In the genomic region with DNA sequence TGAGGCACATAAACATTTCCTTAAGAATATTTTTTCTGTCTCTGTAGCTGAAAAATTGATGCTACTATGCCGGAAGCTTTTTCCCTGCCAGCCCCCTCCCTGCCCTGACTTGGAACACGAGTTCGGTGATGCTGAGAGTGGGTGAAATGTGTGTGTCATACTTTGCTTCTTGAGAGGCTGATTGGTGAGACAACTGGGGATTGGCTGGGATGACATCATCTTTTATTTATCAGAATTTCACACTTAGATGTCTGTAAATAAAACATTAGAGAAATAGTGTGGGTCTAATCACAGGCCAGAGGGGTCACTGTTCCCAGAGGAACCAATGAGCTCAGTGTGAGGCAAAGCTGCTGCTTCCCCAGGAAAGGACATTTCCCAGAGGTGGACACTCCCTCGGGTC, we compare ENCODE assay signal across 24 cellular contexts.
DNase-seq lines count a peak whose midpoint lies in the region; ATAC-seq and TF ChIP-seq lines count a peak whose summit lies in the region.
"Had no signal": no experiment of that assay in that cellular context is flagged by ENCODE, and none has a peak within 500 bp of the region (broad histone marks: within the 10 kb centered on the region; RNA-seq: fewer than 3 reads in every experiment).

No MANE protein-coding gene starts in this region.

- no peak for TF ChIP-seq EP300 in sigmoid colon (IDR thresholded peaks at IDR 0.05)

- no peak overlapping the region for H3K27ac Mint-ChIP-seq in CD14-positive monocyte
- H3K27ac Mint-ChIP-seq: B cell; CD4-positive, alpha-beta memory T cell; CD4-positive, CD25-positive, alpha-beta regulatory T cell; CD8-positive, alpha-beta memory T cell had no signal

- no peaks in the 10 kb centered on the region for H3K36me3 ChIP-seq in sigmoid colon
- H3K36me3 ChIP-seq: BLaER1 treated with 17β-estradiol and CSF1 and Interleukin-3, amounts not matched to agents 10 nM and 100 nM had no signal

- 70 to 81% methylated on average over 4 of the region's 4 CpGs for WGBS in sigmoid colon, 2 donors

- TF ChIP-seq POLR2A in sigmoid colon (IDR thresholded peaks at IDR 0.05): no peak

- no peak overlapping the region for H3K4me3 Mint-ChIP-seq in CD14-positive monocyte
- H3K4me3 Mint-ChIP-seq: B cell; CD4-positive, alpha-beta memory T cell; CD4-positive, CD25-positive, alpha-beta regulatory T cell; CD8-positive, alpha-beta memory T cell had no signal

- ATAC-seq in left cardiac atrium: no peak
- ATAC-seq: A549, GM12878 had no signal

- H3K27me3 ChIP-seq in sigmoid colon: peaks cover 0 to 1% (median 0%) of the 10 kb centered on the region in 3 donors
- H3K27me3 ChIP-seq: BLaER1 treated with 17β-estradiol and CSF1 and Interleukin-3, amounts not matched to agents 10 nM and 100 nM had no signal

- peaks cover 0 to 11% (median 7%) of the 10 kb centered on the region in 4 donors for H3K9me3 ChIP-seq in sigmoid colon

- no peak overlapping the region for H3K4me3 ChIP-seq in sigmoid colon
- H3K4me3 ChIP-seq: A549; BLaER1 treated with 17β-estradiol and CSF1 and Interleukin-3, amounts not matched to agents 10 nM and 100 nM; GM12878 had no signal

- peaks cover 14 to 55% (median 38%) of the 10 kb centered on the region in 7 donors for H3K9me3 Mint-ChIP-seq in CD14-positive monocyte

- H3K4me1 Mint-ChIP-seq in CD14-positive monocyte: no peaks in the 10 kb centered on the region
- H3K4me1 Mint-ChIP-seq: B cell; CD4-positive, alpha-beta memory T cell; CD4-positive, CD25-positive, alpha-beta regulatory T cell; CD8-positive, alpha-beta memory T cell had no signal

- H3K4me1 ChIP-seq in sigmoid colon: no peaks in the 10 kb centered on the region
- H3K4me1 ChIP-seq: A549 had no signal

- no peaks in the 10 kb centered on the region for H3K36me3 Mint-ChIP-seq in CD14-positive monocyte
- H3K36me3 Mint-ChIP-seq: CD4-positive, alpha-beta memory T cell; CD4-positive, CD25-positive, alpha-beta regulatory T cell; CD8-positive, alpha-beta memory T cell had no signal

- no peak for TF ChIP-seq CTCF in sigmoid colon (IDR thresholded peaks at IDR 0.05)
- no peak for TF ChIP-seq CTCF in CD14-positive monocyte (IDR thresholded peaks at IDR 0.05)

- no peaks in the 10 kb centered on the region for H3K27me3 Mint-ChIP-seq in CD14-positive monocyte (ENCODE audit: low read depth in 3 of 3)
- H3K27me3 Mint-ChIP-seq: B cell; CD4-positive, CD25-positive, alpha-beta regulatory T cell; CD8-positive, alpha-beta memory T cell had no signal

- peak; percentile 5 for DNase-seq in cardiac septum (ENCODE audit: low spot score)
- DNase-seq in left cardiac atrium: no peak
- peak; percentile 38 for DNase-seq in NCI-H460 (ENCODE audit: extremely low read depth, low read depth)
- DNase-seq in sigmoid colon: peak; percentile 39
- no peak for DNase-seq in KG1 (lab: John Stamatoyannopoulos, UW)
- no peak for DNase-seq in CD14-positive monocyte (ENCODE audit: low spot score)
- DNase-seq: AML-193; CD4-positive, alpha-beta memory T cell; CD4-positive, CD25-positive, alpha-beta regulatory T cell; COR-L47; DMS 273 treated with DMSO at 0.1 percent for 48 hours; DMS153; DMS53; DMS79; DND-41; EL; GDM1 had no signal

- no peak overlapping the region for H3K27ac ChIP-seq in sigmoid colon
- H3K27ac ChIP-seq: 22Rv1; A549; BLaER1 treated with 17β-estradiol and CSF1 and Interleukin-3, amounts not matched to agents 10 nM and 100 nM; C4-2B had no signal

- intact Hi-C loops in cardiac septum (cut with DNase I): no loop called here
- intact Hi-C loops in left cardiac atrium (cut with DNase I): no loop called here
- intact Hi-C loops in sigmoid colon (cut with DNase I): no loop called here
- intact Hi-C loops in CD14-positive monocyte (cut with micrococcal nuclease): no loop called here

Comparison
In these comparisons a context has a peak if more than half of its experiments do, and no peak if none do; other contexts are left out.
1. DNase-seq: peak in cardiac septum (single experiment), NCI-H460 (single experiment) and sigmoid colon (single experiment); none in left cardiac atrium (single experiment), KG1 (single experiment) and CD14-positive monocyte (single experiment).